8 cellular contexts compared by ENCODE assay signal in the genomic region with DNA sequence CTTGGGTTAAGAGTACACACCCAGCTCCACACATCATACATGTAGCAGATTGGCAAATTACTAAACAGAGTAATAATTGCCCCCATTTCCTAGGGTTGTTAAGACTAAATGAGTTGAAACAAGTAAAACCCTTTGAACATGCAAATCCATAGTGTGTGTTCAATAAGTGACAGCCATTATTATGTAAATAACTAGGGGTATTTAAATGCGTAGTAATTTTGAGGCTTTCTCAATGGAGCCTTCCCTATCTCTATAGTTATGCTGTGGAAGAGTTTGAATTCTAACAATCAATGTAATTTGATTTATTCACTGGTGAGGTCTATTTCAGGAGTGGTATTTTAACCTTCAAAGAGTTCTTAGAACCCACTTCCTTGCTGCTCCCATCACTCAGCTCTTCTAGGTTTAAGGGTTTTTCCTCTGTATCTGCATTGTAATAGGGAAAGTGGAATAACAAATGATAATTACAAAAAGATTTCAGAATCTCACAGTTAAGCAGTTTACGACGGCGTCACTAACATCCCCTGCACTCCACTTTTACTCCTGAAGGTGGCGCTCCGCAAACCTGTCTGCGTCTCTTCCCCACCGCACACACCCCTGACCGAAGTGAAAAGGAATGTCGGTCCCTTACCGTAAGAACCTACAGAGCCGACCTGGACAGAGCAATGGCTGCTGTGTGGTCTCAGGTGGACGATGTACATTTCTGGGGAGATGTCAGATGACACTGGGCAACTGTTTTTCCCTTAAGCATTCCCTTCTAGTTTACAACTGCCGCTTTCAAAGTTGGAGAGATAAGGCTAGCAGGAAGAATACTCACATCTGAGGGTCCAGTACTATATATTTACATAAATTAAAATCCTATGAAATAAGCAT.
DNase-seq lines count a peak whose midpoint lies in the region; ATAC-seq, FAIRE-seq and TF ChIP-seq lines count a peak whose summit lies in the region.

No MANE protein-coding gene starts in this region.

- H4K91ac ChIP-seq in IMR-90 (ENCODE audit: insufficient read depth, low read depth, low read length): no peak overlapping the region

- 0 out of 2 replicates have a peak, but pooled peaks cover 1% of the 10 kb centered on the region for H3K36me3 ChIP-seq in IMR-90 (ENCODE audit: control insufficient read depth, insufficient read depth, low read length)
- H3K36me3 ChIP-seq in colonic mucosa: no peaks in the 10 kb centered on the region

- 0 out of 2 replicates have a peak overlapping the region, but pooled peaks have one; percentile 37 for H2AK5ac ChIP-seq in IMR-90 (ENCODE audit: low read depth, low read length)

- H3K27ac ChIP-seq in IMR-90 (ENCODE audit: insufficient read depth, low read length) (no peak overlapping the region), colonic mucosa (no peak overlapping the region)

- H2AFZ ChIP-seq in IMR-90 (replicated peaks; ENCODE audit: low read length, poor library complexity): peak overlapping the region; percentile 69

- in situ Hi-C loops in IMR-90 (cut with MboI; ENCODE audit: low sequenced_read_pairs): no loop called here

- no peaks in the 10 kb centered on the region for H3K27me3 ChIP-seq in IMR-90 (ENCODE audit: control insufficient read depth, insufficient read depth, low read length)
- H3K27me3 ChIP-seq in colonic mucosa: no peaks in the 10 kb centered on the region

- H3K14ac ChIP-seq in IMR-90 (replicated peaks; ENCODE audit: low read depth, low read length): 0 out of 2 replicates have a peak overlapping the region, but pooled peaks have one; percentile 22

- TF ChIP-seq RAD21 in IMR-90 (IDR thresholded peaks at IDR 0.05; ENCODE audit: low read length): peak; percentile 42

- H3K4me3 ChIP-seq in IMR-90 (ENCODE audit: insufficient read depth, low read depth, low read length) (peak overlapping the region; percentile 12; the same call in 1 of the 2 replicates), colonic mucosa (no peak overlapping the region)

- ATAC-seq in IMR-90 (ENCODE audit: low read depth) (peak; percentile 82), left lobe of liver (peak; percentile 95)

- H2BK20ac ChIP-seq in IMR-90 (ENCODE audit: low read depth, low read length): no peak overlapping the region

- TF ChIP-seq CTCF in IMR-90 (conservative IDR thresholded peaks at IDR 0.05; ENCODE audit: low read depth, low read length) (peak; percentile 61), colonic mucosa (IDR thresholded peaks at IDR 0.05) (peak; percentile 67)

- CTCF ChIA-PET in IMR-90 (lab: Yijun Ruan, JAX): interaction anchor here (0.6 to 0.7 kb wide), 2 partner anchors 18 to 260 kb away, joined by 3 to 4 read pairs; no protein-coding TSS in a partner anchor

- H3K23ac ChIP-seq in IMR-90 (ENCODE audit: low read depth, low read length): no peak overlapping the region

- POLR2A ChIA-PET in IMR-90 (lab: Charles Lee; ENCODE audit: unreplicated experiment): no interaction called here

- 0 out of 4 replicates have a peak, but pooled peaks cover 0 to 3% of the 10 kb centered on the region in 2 experiments for H3K79me1 ChIP-seq in IMR-90 (ENCODE audit: low read depth in 1 of 2, low read length in 2 of 2)

- H3K18ac ChIP-seq in IMR-90 (ENCODE audit: low read depth, low read length): no peak overlapping the region

- H3K9ac ChIP-seq in IMR-90 (ENCODE audit: low read depth, low read length) (no peak overlapping the region), colonic mucosa (ENCODE audit: low read depth in 2 of 2, low read length in 2 of 2) (no peak overlapping the region)

- no CpG with 5 or more reads among the region's 14 CpGs for WGBS in IMR-90 (ENCODE audit: extremely low coverage in 2 of 2, insufficient read length in 1 of 2), 2 experiments

- H3K56ac ChIP-seq in IMR-90 (ENCODE audit: extremely low read depth, insufficient read depth, low read length): no peak overlapping the region

- dilution Hi-C loops in IMR-90 (cut with HindIII; ENCODE audit: low sequenced_read_pairs, unreplicated experiment): no loop called here

- no peak overlapping the region for H2BK15ac ChIP-seq in IMR-90 (ENCODE audit: low read depth, low read length)

- H4K5ac ChIP-seq in IMR-90 (ENCODE audit: low read depth, low read length): no peak overlapping the region; the same call in 1 of the 2 replicates

- H3K9me3 ChIP-seq in IMR-90 (ENCODE audit: control insufficient read depth, insufficient read depth, low read length) (no peaks in the 10 kb centered on the region), colonic mucosa (no peaks in the 10 kb centered on the region)

- peak overlapping the region in 1 of 2 experiments; percentile 35; a peak in 1 of 4 replicates for H4K8ac ChIP-seq in IMR-90 (ENCODE audit: low read depth in 2 of 2, low read length in 2 of 2)

- H4K20me1 ChIP-seq in IMR-90 (ENCODE audit: insufficient read depth, low read length): no peaks in the 10 kb centered on the region

- H3K4me1 ChIP-seq in IMR-90 (ENCODE audit: control insufficient read depth, insufficient read depth, low read length) (peaks cover 9% of the 10 kb centered on the region), colonic mucosa (no peaks in the 10 kb centered on the region)

- no peak overlapping the region for H3K4ac ChIP-seq in IMR-90 (ENCODE audit: low read depth, low read length)

- H2BK120ac ChIP-seq in IMR-90 (ENCODE audit: low read depth, low read length): peak overlapping the region; percentile 5; the same call in 1 of the 2 replicates

- H3K9me1 ChIP-seq in IMR-90 (ENCODE audit: insufficient read depth, low read length): peaks cover 10% of the 10 kb centered on the region; the same call in 1 of the 2 replicates

- no peak for TF ChIP-seq POLR2A in IMR-90 (IDR thresholded peaks at IDR 0.05; ENCODE audit: low read depth, low read length)

- intact Hi-C loops in IMR-90 (cut with micrococcal nuclease) (loop anchor here (1.0 kb wide), 1 partner anchor 228 kb away; no protein-coding TSS in a partner anchor), colonic mucosa (cut with DNase I) (no loop called here)

- peak; percentile 84 for FAIRE-seq in GM19239 (lab: Jason Lieb, UNC)

- H2BK5ac ChIP-seq in IMR-90 (ENCODE audit: low read depth, low read length, poor library complexity, severe bottlenecking): no peak overlapping the region

- no peak overlapping the region for H2AK9ac ChIP-seq in IMR-90 (replicated peaks; ENCODE audit: low read depth, low read length, poor library complexity)

- H3K4me2 ChIP-seq in IMR-90 (ENCODE audit: low read depth, low read length): peak overlapping the region; percentile 79

- peak; percentile 76 for DNase-seq in AG20443 (ENCODE audit: low spot score)
- DNase-seq in GM19239 (ENCODE audit: insufficient read length, low spot score): peak; percentile 38
- peak; percentile 64 for DNase-seq in IMR-90
- peak; percentile 27 for DNase-seq in activated CD4-positive, alpha-beta T cell treated with anti-CD3 and anti-CD28 coated beads for 1 hour
- peak; percentile 68 for DNase-seq in colonic mucosa
- peak; percentile 68 for DNase-seq in left lobe of liver (ENCODE audit: low spot score)
- DNase-seq in stimulated activated CD4-positive, alpha-beta T cell treated with anti-CD3 and anti-CD28 coated beads, Interleukin-4, amount 100 ng/mL, for 4 hours: peak; percentile 30 to 59
- DNase-seq in cortex of kidney (lab: John Stamatoyannopoulos, UW): no peak

- BruUV-seq in IMR-90 (replicated peaks; lab: Mats Ljungman, UMichigan): no TSS peak

TF ChIP-seq in IMR-90, 13 proteins besides CTCF, POLR2A, EP300 and RAD21:
- TF ChIP-seq SMC3 (IDR thresholded peaks at IDR 0.05; ENCODE audit: low read depth, low read length) (peak; percentile 31; the same call in 1 of the 2 replicates), CEBPB (IDR thresholded peaks at IDR 0.05; ENCODE audit: low read depth, low read length) (no peak), RCOR1 (IDR thresholded peaks at IDR 0.05; ENCODE audit: insufficient replicate concordance, low read length) (no peak), RFX5 (IDR thresholded peaks at IDR 0.05; ENCODE audit: low read depth, low read length) (no peak)
